8 cellular contexts compared by ENCODE assay signal in the genomic region with DNA sequence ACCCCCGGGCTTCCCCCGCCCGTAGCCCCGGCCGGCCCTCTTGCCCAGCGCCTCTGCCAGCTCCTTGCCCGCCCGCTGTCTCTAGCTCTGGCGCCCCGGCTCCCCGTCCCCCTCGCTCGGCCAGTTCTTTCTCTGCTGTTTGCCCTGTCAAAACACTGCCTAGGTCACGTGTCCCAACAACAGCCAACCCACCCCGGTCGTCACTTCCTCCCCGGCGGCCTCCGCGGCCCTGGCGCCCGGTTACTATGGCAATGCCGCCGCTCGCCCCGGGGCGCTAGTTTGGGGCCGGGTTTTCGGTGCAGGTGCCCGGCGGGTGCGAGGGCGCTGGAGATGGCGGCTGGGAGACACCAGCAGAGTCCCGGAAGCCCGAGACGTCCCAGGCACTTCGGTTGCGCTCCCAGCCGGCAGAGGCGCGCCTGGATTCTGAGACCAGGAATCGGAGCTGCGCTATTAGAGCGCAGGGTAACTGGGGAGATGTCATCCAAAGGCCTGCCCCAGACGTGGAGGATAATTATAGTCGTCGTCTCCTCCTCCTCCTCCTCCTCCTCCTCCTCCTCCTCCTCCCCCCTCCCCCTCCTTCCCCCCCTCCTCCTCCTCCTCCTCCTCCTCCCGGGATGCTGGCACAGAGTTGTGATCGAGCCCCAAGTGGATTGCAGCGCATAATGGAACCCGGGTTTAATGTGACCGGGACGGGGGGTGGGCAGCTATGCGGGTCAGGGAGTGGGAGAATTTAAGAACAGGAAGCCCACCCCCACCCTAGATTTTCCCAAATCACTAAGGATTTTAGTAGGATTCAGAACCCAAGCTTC.
DNase-seq lines count a peak whose midpoint lies in the region; ATAC-seq, FAIRE-seq and TF ChIP-seq lines count a peak whose summit lies in the region.

A gene with protein sequence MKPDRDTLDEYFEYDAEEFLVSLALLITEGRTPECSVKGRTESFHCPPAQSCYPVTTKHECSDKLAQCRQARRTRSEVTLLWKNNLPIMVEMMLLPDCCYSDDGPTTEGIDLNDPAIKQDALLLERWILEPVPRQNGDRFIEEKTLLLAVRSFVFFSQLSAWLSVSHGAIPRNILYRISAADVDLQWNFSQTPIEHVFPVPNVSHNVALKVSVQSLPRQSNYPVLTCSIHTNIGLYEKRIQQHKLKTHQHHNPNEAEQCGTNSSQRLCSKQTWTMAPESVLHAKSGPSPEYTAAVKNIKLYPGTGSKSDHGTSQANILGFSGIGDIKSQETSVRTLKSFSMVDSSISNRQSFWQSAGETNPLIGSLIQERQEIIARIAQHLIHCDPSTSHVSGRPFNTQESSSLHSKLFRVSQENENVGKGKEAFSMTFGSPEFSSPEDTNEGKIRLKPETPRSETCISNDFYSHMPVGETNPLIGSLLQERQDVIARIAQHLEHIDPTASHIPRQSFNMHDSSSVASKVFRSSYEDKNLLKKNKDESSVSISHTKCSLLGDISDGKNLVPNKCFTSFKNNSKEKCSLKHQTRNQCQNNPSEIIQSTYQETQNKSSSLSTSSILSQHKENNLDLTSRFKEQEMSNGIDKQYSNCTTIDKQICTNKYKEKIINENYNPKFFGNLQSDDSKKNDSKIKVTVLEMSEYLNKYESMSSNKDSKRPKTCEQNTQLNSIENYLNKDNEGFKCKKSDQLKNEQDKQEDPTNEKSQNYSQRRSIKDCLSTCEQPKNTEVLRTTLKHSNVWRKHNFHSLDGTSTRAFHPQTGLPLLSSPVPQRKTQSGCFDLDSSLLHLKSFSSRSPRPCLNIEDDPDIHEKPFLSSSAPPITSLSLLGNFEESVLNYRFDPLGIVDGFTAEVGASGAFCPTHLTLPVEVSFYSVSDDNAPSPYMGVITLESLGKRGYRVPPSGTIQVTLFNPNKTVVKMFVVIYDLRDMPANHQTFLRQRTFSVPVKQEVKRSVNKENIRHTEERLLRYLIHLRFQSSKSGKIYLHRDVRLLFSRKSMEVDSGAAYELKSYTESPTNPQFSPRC (minus strand): TSS at position 157 of the 809 bp plus-strand sequence. CDS start 1,367 bp downstream, outside the sequence.

- peak; percentile 68 for ATAC-seq in HG03196 (IDR thresholded peaks at IDR 0.05; ENCODE audit: unreplicated experiment)
- peak; percentile 88 for ATAC-seq in activated CD4-positive, CD25-positive, alpha-beta regulatory T cell treated with anti-CD3 and anti-CD28 coated beads, Interleukin-2, amount 50 U/mL, for 24 hours
- ATAC-seq in central memory CD8-positive, alpha-beta T cell (replicated peaks; ENCODE audit: extremely low read depth, poor library complexity, severe bottlenecking) = peak; percentile 79

- in situ Hi-C loops in GM18951 (cut with MboI; ENCODE audit: low sequenced_read_pairs, unreplicated experiment) = no loop called here

- peak within 1 kb of the TSS; percentile 98 for H3K27ac Mint-ChIP-seq in central memory CD8-positive, alpha-beta T cell (ENCODE audit: low read depth)

- peaks cover 34% of the 10 kb centered on the region for H3K36me3 Mint-ChIP-seq in central memory CD8-positive, alpha-beta T cell (ENCODE audit: insufficient read depth)

- H3K4me1 Mint-ChIP-seq in central memory CD8-positive, alpha-beta T cell = peaks cover 49% of the 10 kb centered on the region

- H3K27me3 Mint-ChIP-seq in central memory CD8-positive, alpha-beta T cell = no peaks in the 10 kb centered on the region

- no peaks in the 10 kb centered on the region for H3K9me3 Mint-ChIP-seq in central memory CD8-positive, alpha-beta T cell

- peak; percentile 64 for TF ChIP-seq POLR2A in GM18951 (IDR thresholded peaks at IDR 0.05; ENCODE audit: extremely low read depth, insufficient read depth, insufficient read length)

- DNase-seq in AG08396 (ENCODE audit: low spot score) (peak; percentile 94), NCI-H345 (lab: John Stamatoyannopoulos, UW) (peak; percentile 82)
- DNase-seq in central memory CD8-positive, alpha-beta T cell (ENCODE audit: low spot score in 2 of 2) = peak; percentile 81 to 90
- peak; percentile 83 for DNase-seq in stimulated activated CD4-positive, alpha-beta T cell treated with anti-CD3 and anti-CD28 coated beads, Interleukin-12 subunit alpha, Interleukin-12 subunit beta, amount 100 ng/mL, for 4 hours

- peak; percentile 17 for FAIRE-seq in islet of Langerhans (lab: Jason Lieb, UNC)

- H3K4me3 Mint-ChIP-seq in central memory CD8-positive, alpha-beta T cell = peak within 1 kb of the TSS; percentile 94

Comparison
In these comparisons a context has a peak if more than half of its experiments do, and no peak if none do; other contexts are left out.
1. Peak in every context shown above with its lines: DNase-seq and ATAC-seq.